19 cellular contexts compared by ENCODE assay signal in genomic region chr1:214660190-214660589, GRCh38.
"Had no signal": no experiment of that assay in that cellular context is flagged by ENCODE, and none has a peak within 500 bp of the region (broad histone marks: within the 10 kb centered on the region; RNA-seq: fewer than 3 reads in every experiment).

No MANE protein-coding gene starts in this region.

- H3K4me3 Mint-ChIP-seq: dendritic cell treated with granulocyte-macrophage colony-stimulating factor and Interleukin-4, amounts not matched to agents 40 ng/mL and 50 ng/mL, for 4 days; effector memory CD8-positive, alpha-beta T cell; naive B cell; nephron; type B pancreatic cell had no signal

- ATAC-seq: effector memory CD8-positive, alpha-beta T cell; left ventricle myocardium superior had no signal

- FAIRE-seq: colon, kidney, small intestine, urothelium cell line had no signal

- H3K4me3 ChIP-seq: esophagus muscularis mucosa, hepatocyte, lung, suprapubic skin, thyroid gland had no signal

- H3K27ac ChIP-seq: epithelial cell of prostate, esophagus muscularis mucosa, hepatocyte, suprapubic skin, thyroid gland had no signal

- H3K36me3 Mint-ChIP-seq: naive B cell had no signal

- H3K27me3 Mint-ChIP-seq: dendritic cell treated with granulocyte-macrophage colony-stimulating factor and Interleukin-4, amounts not matched to agents 40 ng/mL and 50 ng/mL, for 4 days; effector memory CD8-positive, alpha-beta T cell; naive B cell; type B pancreatic cell had no signal

- H3K4me1 Mint-ChIP-seq: naive B cell had no signal

- H3K36me3 ChIP-seq: esophagus muscularis mucosa, suprapubic skin, thyroid gland had no signal

- H3K9me3 ChIP-seq: esophagus muscularis mucosa, suprapubic skin, thyroid gland had no signal

- H3K4me1 ChIP-seq: esophagus muscularis mucosa, suprapubic skin had no signal

- H3K27ac Mint-ChIP-seq: dendritic cell treated with granulocyte-macrophage colony-stimulating factor and Interleukin-4, amounts not matched to agents 40 ng/mL and 50 ng/mL, for 4 days; effector memory CD8-positive, alpha-beta T cell; naive B cell; type B pancreatic cell had no signal

- DNase-seq: effector memory CD8-positive, alpha-beta T cell; kidney; left ventricle myocardium superior; naive B cell; small intestine; stimulated activated CD4-positive, alpha-beta T cell treated with anti-CD3 and anti-CD28 coated beads, Interleukin-12 subunit alpha, Interleukin-12 subunit beta, amount 100 ng/mL, for 4 hours; stimulated activated CD4-positive, alpha-beta T cell treated with anti-CD3 and anti-CD28 coated beads, Interleukin-2, amount 100 ng/mL, for 48 hours; stimulated activated naive CD4-positive, alpha-beta T cell treated with Interleukin-2 at 50 U/mL for 16 hours had no signal
